In the genomic region with DNA sequence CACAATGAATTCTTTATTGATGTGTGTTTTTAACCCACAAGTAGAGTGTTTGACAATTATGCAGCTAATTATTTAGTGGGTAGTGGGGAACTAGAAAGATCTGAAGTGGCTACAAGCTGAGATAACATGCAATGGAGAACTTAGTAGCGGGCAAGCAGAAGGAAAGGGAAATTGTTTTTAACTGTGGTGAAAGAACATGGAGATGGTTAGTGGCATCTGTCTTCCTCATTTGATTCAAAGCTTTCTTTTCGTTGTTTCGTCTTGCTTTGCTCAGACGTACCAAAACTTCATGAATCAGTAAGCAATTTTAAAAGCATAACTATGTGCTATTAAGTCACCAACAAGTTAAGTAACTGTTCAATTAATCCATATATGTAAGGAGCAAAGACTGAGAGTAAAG, we compare ENCODE assay signal across 16 cellular contexts.
DNase-seq lines count a peak whose midpoint lies in the region; ATAC-seq, FAIRE-seq and TF ChIP-seq lines count a peak whose summit lies in the region.
"Had no signal": no experiment of that assay in that cellular context is flagged by ENCODE, and none has a peak within 500 bp of the region (broad histone marks: within the 10 kb centered on the region; RNA-seq: fewer than 3 reads in every experiment).

No MANE protein-coding gene starts in this region.

- TF ChIP-seq EP300 in SK-N-SH (IDR thresholded peaks at IDR 0.05; ENCODE audit: borderline replicate concordance in 1 of 2, low read depth in 1 of 2, low read length in 1 of 2): no peak

- TF ChIP-seq CTCF in SK-N-SH (IDR thresholded peaks at IDR 0.05): no peak
- TF ChIP-seq CTCF in astrocyte (IDR thresholded peaks at IDR 0.05; ENCODE audit: insufficient read depth, low read depth, low read length): no peak

- H3K27me3 ChIP-seq in SK-N-SH (ENCODE audit: insufficient read depth) (no peaks in the 10 kb centered on the region), astrocyte (ENCODE audit: insufficient read depth, low read length) (no peaks in the 10 kb centered on the region)
- H3K27me3 ChIP-seq: BLaER1, MG63 had no signal

- H3K4me1 Mint-ChIP-seq in astrocyte (ENCODE audit: low read depth, unreplicated experiment): peaks cover 19% of the 10 kb centered on the region
- no peaks in the 10 kb centered on the region for H3K4me1 Mint-ChIP-seq in activated CD4-positive, alpha-beta memory T cell treated with anti-CD3 and anti-CD28 coated beads, Interleukin-2, amount 10 ng/mL, durations not matched to agents 7 days and 5 days

- H4K20me1 ChIP-seq in SK-N-SH (ENCODE audit: insufficient read depth) (no peaks in the 10 kb centered on the region), astrocyte (ENCODE audit: insufficient read depth, low read length) (no peaks in the 10 kb centered on the region)
- H4K20me1 ChIP-seq: BLaER1 had no signal

- no peaks in the 10 kb centered on the region for H3F3A ChIP-seq in SK-N-SH (replicated peaks; ENCODE audit: insufficient read depth)

- H3K9me3 Mint-ChIP-seq in astrocyte (ENCODE audit: unreplicated experiment): peaks cover 3% of the 10 kb centered on the region
- H3K9me3 Mint-ChIP-seq in activated CD4-positive, alpha-beta memory T cell treated with anti-CD3 and anti-CD28 coated beads, Interleukin-2, amount 10 ng/mL, durations not matched to agents 7 days and 5 days: no peaks in the 10 kb centered on the region
- H3K9me3 Mint-ChIP-seq: CD8-positive, alpha-beta T cell had no signal

- H2AFZ ChIP-seq in SK-N-SH (ENCODE audit: low read depth): 0 out of 2 replicates have a peak overlapping the region, but pooled peaks have one; percentile 67
- H2AFZ ChIP-seq in astrocyte (ENCODE audit: low read depth, low read length): no peak overlapping the region

- no peaks in the 10 kb centered on the region for H3K27me3 Mint-ChIP-seq in astrocyte (ENCODE audit: low read depth, unreplicated experiment)
- peaks cover 1% of the 10 kb centered on the region for H3K27me3 Mint-ChIP-seq in activated CD4-positive, alpha-beta memory T cell treated with anti-CD3 and anti-CD28 coated beads, Interleukin-2, amount 10 ng/mL, durations not matched to agents 7 days and 5 days

- H3K4me3 Mint-ChIP-seq in astrocyte (ENCODE audit: unreplicated experiment): no peak overlapping the region
- no peak overlapping the region for H3K4me3 Mint-ChIP-seq in activated CD4-positive, alpha-beta memory T cell treated with anti-CD3 and anti-CD28 coated beads, Interleukin-2, amount 10 ng/mL, durations not matched to agents 7 days and 5 days
- H3K4me3 Mint-ChIP-seq: CD8-positive, alpha-beta T cell had no signal

- POLR2A ChIA-PET in SK-N-SH (lab: Yijun Ruan, JAX): no interaction called here
- POLR2A ChIA-PET in activated CD4-positive, alpha-beta memory T cell treated with anti-CD3 and anti-CD28 coated beads, Interleukin-2, amount 10 ng/mL, durations not matched to agents 7 days and 5 days (lab: Charles Lee): no interaction called here

- no peaks in the 10 kb centered on the region for H3K36me3 Mint-ChIP-seq in astrocyte (ENCODE audit: low read depth, unreplicated experiment)
- H3K36me3 Mint-ChIP-seq in activated CD4-positive, alpha-beta memory T cell treated with anti-CD3 and anti-CD28 coated beads, Interleukin-2, amount 10 ng/mL, durations not matched to agents 7 days and 5 days (ENCODE audit: low read depth): no peaks in the 10 kb centered on the region
- H3K36me3 Mint-ChIP-seq: CD8-positive, alpha-beta T cell had no signal

- H3K27ac ChIP-seq in SK-N-SH (ENCODE audit: low read depth in 2 of 2, low read length in 1 of 2) (no peak overlapping the region), astrocyte (ENCODE audit: low read depth, low read length) (no peak overlapping the region)
- H3K27ac ChIP-seq: BLaER1, KMS-11 had no signal

- no peak for FAIRE-seq in astrocyte (lab: Jason Lieb, UNC)

- DNase-seq in SK-N-SH (no peak), NOMO-1 (lab: John Stamatoyannopoulos, UW; ENCODE audit: unreplicated experiment in 2 of 2) (peak; percentile 36 to 74), astrocyte (ENCODE audit: low read depth) (no peak), NCI-H2171 (lab: John Stamatoyannopoulos, UW) (no peak), DMS114 treated with DMSO at 0.1 percent for 48 hours (lab: John Stamatoyannopoulos, UW; ENCODE audit: unreplicated experiment) (no peak)
- DNase-seq in activated CD4-positive, alpha-beta memory T cell treated with anti-CD3 and anti-CD28 coated beads, Interleukin-2, amount 10 ng/mL, durations not matched to agents 7 days and 5 days: no peak
- DNase-seq: 8988T; CD8-positive, alpha-beta T cell; DMS79; NCI-H187 treated with DMSO at 0.1 percent for 48 hours had no signal

- CTCF ChIA-PET in SK-N-SH (lab: Yijun Ruan, JAX): interaction anchor here (1.4 kb wide), 1 partner anchor 13 kb away, joined by 3 read pairs; no protein-coding TSS in a partner anchor
- CTCF ChIA-PET in activated CD4-positive, alpha-beta memory T cell treated with anti-CD3 and anti-CD28 coated beads, Interleukin-2, amount 10 ng/mL, durations not matched to agents 7 days and 5 days (lab: Charles Lee): no interaction called here

- no peak for ATAC-seq in SK-N-SH treated with all-trans-retinoic acid at 6 μM for 48 hours
- no peak for ATAC-seq in activated CD4-positive, CD25-positive, alpha-beta regulatory T cell treated with anti-CD3 and anti-CD28 coated beads, Interleukin-2, amount 50 U/mL, for 24 hours
- ATAC-seq: CD8-positive, alpha-beta T cell; Right ventricle myocardium inferior had no signal

- no peaks in the 10 kb centered on the region; a peak in 1 of 4 replicates for H3K4me1 ChIP-seq in SK-N-SH (ENCODE audit: control insufficient read depth in 1 of 2, insufficient read depth in 2 of 2, low read depth in 1 of 2, low read length in 1 of 2)
- no peaks in the 10 kb centered on the region for H3K4me1 ChIP-seq in astrocyte (ENCODE audit: insufficient read depth, low read length)

- TF ChIP-seq RAD21 in SK-N-SH (IDR thresholded peaks at IDR 0.05; ENCODE audit: low read length): no peak

- no peaks in the 10 kb centered on the region for H3K79me2 ChIP-seq in SK-N-SH (ENCODE audit: insufficient read depth)
- H3K79me2 ChIP-seq in astrocyte (ENCODE audit: insufficient read depth, low read length): no peaks in the 10 kb centered on the region

- peak overlapping the region; percentile 89 for H3K27ac Mint-ChIP-seq in astrocyte (ENCODE audit: unreplicated experiment)
- no peak overlapping the region for H3K27ac Mint-ChIP-seq in activated CD4-positive, alpha-beta memory T cell treated with anti-CD3 and anti-CD28 coated beads, Interleukin-2, amount 10 ng/mL, durations not matched to agents 7 days and 5 days
- H3K27ac Mint-ChIP-seq: CD8-positive, alpha-beta T cell had no signal

- no peak overlapping the region for H3K9ac ChIP-seq in SK-N-SH
- H3K9ac ChIP-seq in astrocyte (ENCODE audit: low read length): no peak overlapping the region
- H3K9ac ChIP-seq: BLaER1, KMS-11 had no signal

- no peak overlapping the region for H3K4me2 ChIP-seq in SK-N-SH
- H3K4me2 ChIP-seq in astrocyte (ENCODE audit: low read length): no peak overlapping the region
- H3K4me2 ChIP-seq: BLaER1, KMS-11 had no signal

- no peaks in the 10 kb centered on the region for H3K9me2 ChIP-seq in SK-N-SH

- H3K4me3 ChIP-seq in SK-N-SH (ENCODE audit: low read depth in 2 of 2, low read length in 1 of 2) (no peak overlapping the region), astrocyte (ENCODE audit: insufficient read depth, low read depth, low read length) (no peak overlapping the region)
- H3K4me3 ChIP-seq: BLaER1, MG63 had no signal

- no peaks in the 10 kb centered on the region for H3K9me3 ChIP-seq in SK-N-SH
- H3K9me3 ChIP-seq in astrocyte (ENCODE audit: insufficient read depth, low read depth, low read length): no peaks in the 10 kb centered on the region
- H3K9me3 ChIP-seq: BLaER1, MG63 had no signal

- no peaks in the 10 kb centered on the region for H3K36me3 ChIP-seq in SK-N-SH (replicated peaks in 1 of 2; ENCODE audit: control insufficient read depth in 1 of 2, insufficient read depth in 2 of 2, low read length in 1 of 2)
- no peaks in the 10 kb centered on the region for H3K36me3 ChIP-seq in astrocyte (ENCODE audit: insufficient read depth, low read length)
- H3K36me3 ChIP-seq: BLaER1, MG63 had no signal

- 98% methylated on average over 4 of the region's 4 CpGs for WGBS in SK-N-SH (ENCODE audit: low lambda C conversion rate)

TF ChIP-seq in SK-N-SH, 30 proteins besides CTCF, POLR2A, EP300 and RAD21 (continues in another document):
- TF ChIP-seq RFX5 (IDR thresholded peaks at IDR 0.05; ENCODE audit: low read length) (no peak), NFIC (IDR thresholded peaks at IDR 0.05; ENCODE audit: borderline replicate concordance) (no peak), RCOR1 (IDR thresholded peaks at IDR 0.05; ENCODE audit: low read length) (no peak)

TF ChIP-seq in SK-N-SH treated with all-trans-retinoic acid at 6 μM for 48 hours, 23 proteins besides CTCF, POLR2A, EP300 and RAD21:
- TF ChIP-seq ZNF565 (CRISPR knock-in tag; conservative IDR thresholded peaks at IDR 0.05; ENCODE audit: low read depth) (no peak), OSR1 (CRISPR knock-in tag; IDR thresholded peaks at IDR 0.05) (no peak), GLIS3 (CRISPR knock-in tag; IDR thresholded peaks at IDR 0.05) (no peak), ZNF8 (CRISPR knock-in tag; IDR thresholded peaks at IDR 0.05) (no peak)

Comparison
In these comparisons a context has a peak if more than half of its experiments do, and no peak if none do; other contexts are left out.
1. DNase-seq: peak in NOMO-1 (2 of 2); none in SK-N-SH (single experiment), astrocyte (single experiment), NCI-H2171 (single experiment), activated CD4-positive, alpha-beta memory T cell treated with anti-CD3 and anti-CD28 coated beads, Interleukin-2, amount 10 ng/mL, durations not matched to agents 7 days and 5 days (single experiment) and DMS114 treated with DMSO at 0.1 percent for 48 hours (single experiment).